ENCODE assay signal across 20 cellular contexts in genomic region chr6:163149535-163149848, GRCh38.
"Had no signal": no experiment of that assay in that cellular context is flagged by ENCODE, and none has a peak within 500 bp of the region (broad histone marks: within the 10 kb centered on the region; RNA-seq: fewer than 3 reads in every experiment).

No MANE protein-coding gene starts in this region.

- H3K4me3 ChIP-seq: prostate gland, suprapubic skin had no signal

- H3K9me3 ChIP-seq: prostate gland, suprapubic skin had no signal

- DNase-seq: activated CD4-positive, alpha-beta T cell treated with anti-CD3 and anti-CD28 coated beads, Interleukin-2, amount 50 U/mL, for 1 hour; activated CD4-positive, CD25-positive, alpha-beta regulatory T cell treated with anti-CD3 and anti-CD28 coated beads, Interleukin-2, amount 50 U/mL, for 72 hours; activated naive CD4-positive, alpha-beta T cell treated with Interleukin-2 at 50 U/mL for 16 hours; activated naive CD8-positive, alpha-beta T cell treated with anti-CD3 and anti-CD28 coated beads, Interleukin-2, amount 10 ng/mL, durations not matched to agents 7 days and 5 days; activated T-cell treated with anti-CD3 and anti-CD28 coated beads, Interleukin-2, amount 50 U/mL, for 24 hours; amniotic stem cell; cerebellar nuclear complex; cortex of kidney; natural killer cell; stimulated activated CD4-positive, alpha-beta T cell treated with anti-CD3 and anti-CD28 coated beads, Interleukin-12 subunit alpha, Interleukin-12 subunit beta, amount 100 ng/mL, for 4 hours; stimulated activated CD4-positive, alpha-beta T cell treated with anti-CD3 and anti-CD28 coated beads, Interleukin-4, amount 100 ng/mL, for 4 hours; stimulated activated naive CD8-positive, alpha-beta T cell treated with anti-CD3 and anti-CD28 coated beads, Interleukin-15, amount 100 ng/mL, for 72 hours; T-cell; trophoblast cell had no signal

- FAIRE-seq: bronchial epithelial cell had no signal

- ATAC-seq: natural killer cell; SK-N-SH treated with all-trans-retinoic acid at 6 μM for 48 hours; stimulated activated naive CD8-positive, alpha-beta T cell treated with anti-CD3 and anti-CD28 coated beads, Interleukin-15, amount 100 ng/mL, for 72 hours; T-cell had no signal

- H3K27ac ChIP-seq: epithelial cell of prostate, prostate gland, suprapubic skin, VCaP had no signal

- H3K27me3 ChIP-seq: suprapubic skin had no signal

- H3K4me1 ChIP-seq: prostate gland, suprapubic skin had no signal

- H3K36me3 ChIP-seq: prostate gland, suprapubic skin had no signal
